Comparison of ENCODE assay signal across 17 cellular contexts in the genomic region with DNA sequence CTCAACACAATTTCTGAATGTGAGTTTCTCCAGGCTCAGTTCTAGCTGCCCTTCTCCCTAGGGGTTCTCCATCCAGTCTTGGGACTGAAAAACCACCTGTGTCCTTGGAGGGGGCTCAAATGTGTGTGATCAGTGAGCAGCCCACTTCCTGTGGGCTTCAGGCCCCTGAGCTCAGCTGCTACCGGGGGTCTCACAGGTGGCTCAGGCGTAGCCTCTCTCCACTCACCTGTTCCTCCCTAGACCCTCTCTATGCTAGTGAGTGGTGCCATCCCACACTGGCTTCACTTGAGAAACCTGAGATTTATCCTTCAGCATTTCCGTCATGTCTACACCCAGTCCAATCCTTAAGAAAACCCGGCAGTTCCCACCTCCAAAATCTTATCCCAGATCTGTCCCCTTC.
"Had no signal": no experiment of that assay in that cellular context is flagged by ENCODE, and none has a peak within 500 bp of the region (broad histone marks: within the 10 kb centered on the region; RNA-seq: fewer than 3 reads in every experiment).

No MANE protein-coding gene starts in this region.

- H3K36me3 ChIP-seq: ovary had no signal

- H3K4me1 ChIP-seq: vagina had no signal

- H3K4me3 Mint-ChIP-seq: activated CD4-positive, alpha-beta T cell treated with anti-CD3 and anti-CD28 coated beads, Interleukin-2, amount 10 ng/mL, durations not matched to agents 7 days and 5 days; brain; central memory CD8-positive, alpha-beta T cell; immature natural killer cell; T-cell had no signal

- H3K4me1 Mint-ChIP-seq: brain; central memory CD8-positive, alpha-beta T cell had no signal

- H3K27ac ChIP-seq: ovary, thyroid gland, vagina had no signal

- H3K9me3 Mint-ChIP-seq: activated CD4-positive, alpha-beta T cell treated with anti-CD3 and anti-CD28 coated beads, Interleukin-2, amount 10 ng/mL, durations not matched to agents 7 days and 5 days; activated T-helper 2 cell treated with anti-CD3 and anti-CD28 coated beads, Interferon-gamma antibody, Interleukin-2, Interleukin-4, amounts not matched to agents 10 μg/mL and 5 μg/mL and 100 μg/mL, durations not matched to agents 14 hours and 24 hours and 36 hours; brain; central memory CD8-positive, alpha-beta T cell; immature natural killer cell; T-cell had no signal

- H3K4me3 ChIP-seq: ovary, thyroid gland, vagina had no signal

- DNase-seq: activated CD4-positive, alpha-beta T cell treated with anti-CD3 and anti-CD28 coated beads, Interleukin-2, amount 10 ng/mL, durations not matched to agents 7 days and 5 days; activated CD4-positive, CD25-positive, alpha-beta regulatory T cell; activated CD8-positive, alpha-beta memory T cell treated with anti-CD3 and anti-CD28 coated beads for 24 hours; activated naive CD4-positive, alpha-beta T cell treated with anti-CD3 and anti-CD28 coated beads, Interleukin-2, amount 50 U/mL, for 16 hours; amniotic stem cell; effector memory CD4-positive, alpha-beta T cell; erythroblast; immature natural killer cell; left cardiac atrium; ovary; stimulated activated CD4-positive, alpha-beta T cell treated with anti-CD3 and anti-CD28 coated beads, Interleukin-4, amount 100 ng/mL, for 4 hours; T-cell; thyroid gland had no signal

- H3K27me3 Mint-ChIP-seq: activated CD4-positive, alpha-beta T cell treated with anti-CD3 and anti-CD28 coated beads, Interleukin-2, amount 10 ng/mL, durations not matched to agents 7 days and 5 days; brain; central memory CD8-positive, alpha-beta T cell; T-cell had no signal

- H3K27me3 ChIP-seq: ovary, thyroid gland, vagina had no signal

- H3K27ac Mint-ChIP-seq: activated CD4-positive, alpha-beta T cell treated with anti-CD3 and anti-CD28 coated beads, Interleukin-2, amount 10 ng/mL, durations not matched to agents 7 days and 5 days; activated T-helper 2 cell treated with anti-CD3 and anti-CD28 coated beads, Interferon-gamma antibody, Interleukin-2, Interleukin-4, amounts not matched to agents 10 μg/mL and 5 μg/mL and 100 μg/mL, durations not matched to agents 14 hours and 24 hours and 36 hours; T-cell had no signal

- H3K9me3 ChIP-seq: ovary, thyroid gland, vagina had no signal

- ATAC-seq: left cardiac atrium, T-cell had no signal
